ENCODE assay signal across 18 cellular contexts in the genomic region with DNA sequence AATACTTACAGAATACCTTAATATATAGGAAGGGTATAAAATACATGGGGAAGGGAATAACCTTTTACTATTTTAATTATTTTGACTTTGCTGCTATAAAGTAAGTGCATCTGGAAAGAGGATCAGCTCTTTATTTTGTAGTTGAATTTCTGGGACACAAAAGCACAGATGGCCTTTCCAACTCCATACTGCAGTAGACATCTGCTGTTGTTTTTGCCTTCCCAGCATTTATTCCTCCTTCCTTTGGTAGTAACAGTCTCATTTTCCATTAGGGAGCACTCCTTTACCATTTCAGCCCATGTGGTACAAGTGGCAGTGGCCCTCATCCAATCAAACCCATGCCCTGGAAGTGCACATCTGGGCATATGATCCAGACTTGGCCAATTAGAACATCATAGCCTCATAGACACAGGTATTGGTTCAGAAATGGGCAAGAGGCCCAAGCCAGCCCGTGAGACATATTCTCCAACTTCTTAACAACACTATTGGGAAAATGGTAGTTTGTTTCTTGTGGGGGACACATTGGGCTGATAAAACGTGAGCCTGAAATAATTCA.
DNase-seq lines count a peak whose midpoint lies in the region; ATAC-seq and TF ChIP-seq lines count a peak whose summit lies in the region.
"Had no signal": no experiment of that assay in that cellular context is flagged by ENCODE, and none has a peak within 500 bp of the region (broad histone marks: within the 10 kb centered on the region; RNA-seq: fewer than 3 reads in every experiment).

No MANE protein-coding gene starts in this region.

- H3K27ac Mint-ChIP-seq in Caco-2 (ENCODE audit: unreplicated experiment): no peak overlapping the region
- no peak overlapping the region for H3K27ac Mint-ChIP-seq in neural progenitor cell

- peaks cover 3% of the 10 kb centered on the region; the same call in 1 of the 2 replicates for H3K36me3 ChIP-seq in Caco-2 (ENCODE audit: control insufficient read depth, insufficient read depth, low read length)
- no peaks in the 10 kb centered on the region for H3K36me3 ChIP-seq in SJCRH30
- no peaks in the 10 kb centered on the region for H3K36me3 ChIP-seq in neural progenitor cell
- peaks cover 0 to 4% of the 10 kb centered on the region in 2 donors for H3K36me3 ChIP-seq in psoas muscle (ENCODE audit: insufficient read depth in 1 of 2, low read depth in 1 of 2)
- H3K36me3 ChIP-seq: BLaER1 treated with 17β-estradiol and CSF1 and Interleukin-3, amounts not matched to agents 10 nM and 100 nM had no signal

- H3K27me3 Mint-ChIP-seq in Caco-2 (ENCODE audit: insufficient read depth, unreplicated experiment): no peaks in the 10 kb centered on the region
- peaks cover 2% of the 10 kb centered on the region for H3K27me3 Mint-ChIP-seq in neural progenitor cell (ENCODE audit: insufficient read depth, low read depth)

- POLR2A ChIA-PET in Caco-2 (lab: Charles Lee): interaction anchor here (1.0 kb wide), 1 partner anchor 72 kb away, joined by 3 read pairs; no protein-coding TSS in a partner anchor

- H3K4me3 ChIP-seq in Caco-2 (ENCODE audit: low read depth, low read length) (no peak overlapping the region), SJCRH30 (peak overlapping the region; percentile 44), neural progenitor cell (no peak overlapping the region), psoas muscle (no peak overlapping the region)
- H3K4me3 ChIP-seq: BLaER1 treated with 17β-estradiol and CSF1 and Interleukin-3, amounts not matched to agents 10 nM and 100 nM had no signal

- no peaks in the 10 kb centered on the region for H3F3A ChIP-seq in neural progenitor cell (ENCODE audit: low read depth)

- BruUV-seq in Caco-2 (replicated peaks; lab: Mats Ljungman, UMichigan): TSS peak; percentile 5

- H3K9ac ChIP-seq in neural progenitor cell: no peak overlapping the region
- H3K9ac ChIP-seq: BLaER1 treated with 17β-estradiol and CSF1 and Interleukin-3, amounts not matched to agents 10 nM and 100 nM had no signal

- no peaks in the 10 kb centered on the region for H3K9me3 ChIP-seq in Caco-2
- H3K9me3 ChIP-seq in SJCRH30 (replicated peaks): no peaks in the 10 kb centered on the region
- no peaks in the 10 kb centered on the region for H3K9me3 ChIP-seq in neural progenitor cell (ENCODE audit: low read depth)
- no peaks in the 10 kb centered on the region for H3K9me3 ChIP-seq in psoas muscle
- H3K9me3 ChIP-seq: BLaER1 treated with 17β-estradiol and CSF1 and Interleukin-3, amounts not matched to agents 10 nM and 100 nM had no signal

- intact Hi-C loops in Caco-2 (cut with micrococcal nuclease; ENCODE audit: unreplicated experiment): no loop called here
- intact Hi-C loops in left ventricle myocardium superior (cut with micrococcal nuclease): no loop called here
- intact Hi-C loops in posterior cingulate gyrus (cut with DNase I): no loop called here
- intact Hi-C loops in psoas muscle (cut with DNase I): no loop called here

- no peak for DNase-seq in Caco-2
- peak; percentile 88 for DNase-seq in NCI-H2171 (lab: John Stamatoyannopoulos, UW)
- DNase-seq in SJCRH30: no peak
- no peak for DNase-seq in left ventricle myocardium superior
- no peak for DNase-seq in posterior cingulate gyrus
- no peak for DNase-seq in neural progenitor cell (ENCODE audit: low spot score)
- DNase-seq in psoas muscle: no peak
- DNase-seq: DMS153, EL, KG1, NCI-H1417 treated with DMSO at 0.1 percent for 48 hours, NCI-H2081 treated with DMSO at 0.1 percent for 48 hours, SHP77 had no signal

- peaks cover 4% of the 10 kb centered on the region; the same call in 1 of the 2 replicates for H3K4me1 ChIP-seq in Caco-2
- H3K4me1 ChIP-seq in SJCRH30: peaks cover 20% of the 10 kb centered on the region
- H3K4me1 ChIP-seq in neural progenitor cell: no peaks in the 10 kb centered on the region
- H3K4me1 ChIP-seq in psoas muscle: no peaks in the 10 kb centered on the region
- H3K4me1 ChIP-seq: BLaER1 treated with 17β-estradiol and CSF1 and Interleukin-3, amounts not matched to agents 10 nM and 100 nM had no signal

- H3K4me2 ChIP-seq in neural progenitor cell: no peak overlapping the region
- H3K4me2 ChIP-seq: BLaER1 treated with 17β-estradiol and CSF1 and Interleukin-3, amounts not matched to agents 10 nM and 100 nM had no signal

- no peak overlapping the region for H2AFZ ChIP-seq in neural progenitor cell (replicated peaks)

- H3K9me3 Mint-ChIP-seq in Caco-2 (ENCODE audit: unreplicated experiment) (no peaks in the 10 kb centered on the region), neural progenitor cell (no peaks in the 10 kb centered on the region)

- no peaks in the 10 kb centered on the region for H3K79me2 ChIP-seq in neural progenitor cell (ENCODE audit: low read depth)

- peak; percentile 71 for ATAC-seq in left ventricle myocardium superior
- no peak for ATAC-seq in GM21619 (IDR thresholded peaks at IDR 0.05; ENCODE audit: unreplicated experiment)
- ATAC-seq in psoas muscle: no peak
- ATAC-seq: HepG2, Panc1, SK-N-SH treated with all-trans-retinoic acid at 6 μM for 48 hours had no signal

- H4K20me1 ChIP-seq in neural progenitor cell (ENCODE audit: low read depth): no peaks in the 10 kb centered on the region
- H4K20me1 ChIP-seq: BLaER1 treated with 17β-estradiol and CSF1 and Interleukin-3, amounts not matched to agents 10 nM and 100 nM had no signal

- CTCF ChIA-PET in Caco-2 (lab: Charles Lee): interaction anchor here (0.5 to 2.1 kb wide), 2 partner anchors 11 to 65 kb away, joined by 3 to 9 read pairs; partner anchors contain the start of gene YARS2

- TF ChIP-seq CTCF in Caco-2 (IDR thresholded peaks at IDR 0.05; ENCODE audit: insufficient read depth in 1 of 2, low read depth in 1 of 2, low read length in 1 of 2, severe bottlenecking in 1 of 2, unreplicated experiment in 1 of 2): no peak
- TF ChIP-seq CTCF in neural progenitor cell (IDR thresholded peaks at IDR 0.05): no peak
- no peak for TF ChIP-seq CTCF in psoas muscle (IDR thresholded peaks at IDR 0.05)

- H3K4me1 Mint-ChIP-seq in Caco-2 (ENCODE audit: low read depth, unreplicated experiment): peaks cover 24% of the 10 kb centered on the region
- no peaks in the 10 kb centered on the region for H3K4me1 Mint-ChIP-seq in neural progenitor cell

- WGBS in psoas muscle, 3 donors: 76 to 79% (median 76%) methylated on average over 2 of the region's 2 CpGs

- H3K27me3 ChIP-seq in Caco-2 (replicated peaks; ENCODE audit: control insufficient read depth, insufficient read depth, low read length) (no peaks in the 10 kb centered on the region), SJCRH30 (no peaks in the 10 kb centered on the region), neural progenitor cell (no peaks in the 10 kb centered on the region), psoas muscle (ENCODE audit: insufficient read depth in 3 of 3, low read length in 2 of 3) (no peaks in the 10 kb centered on the region)
- H3K27me3 ChIP-seq: BLaER1 treated with 17β-estradiol and CSF1 and Interleukin-3, amounts not matched to agents 10 nM and 100 nM had no signal

- peaks cover 99% of the 10 kb centered on the region for H3K36me3 Mint-ChIP-seq in Caco-2 (ENCODE audit: insufficient read depth, unreplicated experiment)
- peaks cover 2% of the 10 kb centered on the region for H3K36me3 Mint-ChIP-seq in neural progenitor cell

- peak overlapping the region; percentile 76 for H3K27ac ChIP-seq in SJCRH30
- H3K27ac ChIP-seq in neural progenitor cell: no peak overlapping the region
- H3K27ac ChIP-seq in psoas muscle: no peak overlapping the region
- H3K27ac ChIP-seq: BLaER1 treated with 17β-estradiol and CSF1 and Interleukin-3, amounts not matched to agents 10 nM and 100 nM had no signal

- H3K4me3 Mint-ChIP-seq in Caco-2 (ENCODE audit: unreplicated experiment) (no peak overlapping the region), neural progenitor cell (no peak overlapping the region)
